Comparison of ENCODE assay signal across 8 cellular contexts in the genomic region with DNA sequence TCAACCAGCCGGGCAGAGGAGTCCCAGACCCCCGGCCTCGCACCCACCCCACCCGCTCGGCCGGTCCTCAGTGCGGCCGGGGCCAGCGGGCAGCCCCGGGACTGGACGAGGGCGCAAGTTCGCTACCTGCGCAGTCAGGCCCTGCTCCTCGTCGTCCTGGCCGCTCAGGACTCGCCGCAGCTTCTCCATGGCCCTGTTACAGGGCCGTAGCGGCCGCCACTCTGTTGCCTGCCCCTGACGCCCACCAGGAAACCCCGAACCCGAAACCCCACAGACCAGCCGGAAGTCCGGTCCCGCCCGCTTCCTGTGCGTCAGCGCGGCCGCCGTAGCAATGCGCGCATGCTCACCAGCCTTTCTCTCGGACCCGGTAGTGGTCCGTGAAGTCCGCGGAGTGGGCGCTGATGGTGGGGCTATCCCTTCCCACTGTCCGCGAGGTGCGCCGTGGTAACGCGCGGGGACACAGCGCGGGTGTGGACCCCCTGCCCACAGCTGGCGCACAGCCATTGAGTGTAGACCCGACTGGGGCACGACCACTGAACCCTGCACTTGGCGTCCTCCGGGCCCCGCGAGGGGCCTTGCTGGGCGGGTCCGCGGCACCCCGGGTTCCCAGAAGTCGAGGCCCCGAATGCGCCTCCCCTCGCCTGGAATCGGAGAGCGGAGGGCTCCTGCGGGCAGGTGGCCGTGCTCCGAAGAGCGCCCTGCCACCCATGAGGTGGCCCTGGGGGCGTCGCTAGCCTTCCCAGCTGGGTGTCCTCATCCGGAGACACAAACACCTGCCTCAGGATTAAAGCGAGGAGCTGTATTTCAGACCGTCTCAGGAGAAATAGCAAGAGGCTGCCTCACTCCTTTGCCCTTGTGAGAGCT. TPM values are rescaled to one million over a fixed set of nuclear protein-coding genes. Genes with fewer than 3 reads are reported as not detected.
A peak's percentile ranks its signal among the peaks of the same experiment; 100 is the strongest.
DNase-seq lines count a peak whose midpoint lies in the region; ATAC-seq and TF ChIP-seq lines count a peak whose summit lies in the region.

A gene (minus strand): TSS at position 253 of the 864 bp plus-strand sequence. CDS start 64 bp downstream, at position 189.

- H3K4me1 Mint-ChIP-seq in HFFc6 (ENCODE audit: low read depth) (peaks cover 15% of the 10 kb centered on the region), T-cell (peaks cover 9 to 17% (median 13%) of the 10 kb centered on the region in 3 donors), progenitor cell of endocrine pancreas (ENCODE audit: low read depth) (peaks cover 7% of the 10 kb centered on the region)

- H3K27ac Mint-ChIP-seq in HFFc6 (peak within 1 kb of the TSS; percentile 90), T-cell (peak within 1 kb of the TSS; percentile 91 to 93), progenitor cell of endocrine pancreas (peak within 1 kb of the TSS; percentile 95)

- H3K9me3 ChIP-seq in upper lobe of right lung: no peaks in the 10 kb centered on the region

- peak within 1 kb of the TSS; percentile 98 for H3K4me3 Mint-ChIP-seq in HFFc6
- H3K4me3 Mint-ChIP-seq in T-cell: peak within 1 kb of the TSS; percentile 85 to 94 (median 87)
- peak within 1 kb of the TSS; percentile 97 for H3K4me3 Mint-ChIP-seq in progenitor cell of endocrine pancreas (ENCODE audit: low read depth)

- peak within 1 kb of the TSS; percentile 82 for H3K27ac ChIP-seq in adipose tissue (ENCODE audit: low read depth, low read length)
- peak within 1 kb of the TSS; percentile 97 for H3K27ac ChIP-seq in upper lobe of right lung

- H3K36me3 ChIP-seq in upper lobe of right lung: peaks cover 7% of the 10 kb centered on the region

- H3K27me3 ChIP-seq in upper lobe of right lung: no peaks in the 10 kb centered on the region

- WGBS in adipose tissue, 3 donors: 0 to 1% (median 1%) methylated on average over 72 to 77 of the region's 77 CpGs

- peak within 1 kb of the TSS; percentile 99 for H3K4me3 ChIP-seq in GM12864 (ENCODE audit: low read depth, low read length)
- H3K4me3 ChIP-seq in upper lobe of right lung: peak within 1 kb of the TSS; percentile 95

- POLR2A ChIA-PET in T-cell (lab: Charles Lee): interaction anchor here in 1 of 2 donors (0.7 kb wide), 1 partner anchor 39 kb away, joined by 4 read pairs; no protein-coding TSS in a partner anchor

- peaks cover 26% of the 10 kb centered on the region for H3K4me1 ChIP-seq in upper lobe of right lung

- intact Hi-C loops in left cardiac atrium (cut with DNase I): loop anchor here in 1 of 2 donors (5.0 kb wide), 1 partner anchor 35 kb away; no protein-coding TSS in a partner anchor
- intact Hi-C loops in upper lobe of right lung (cut with DNase I): no loop called here

- H3K36me3 Mint-ChIP-seq in HFFc6 (ENCODE audit: low read depth) (peaks cover 10% of the 10 kb centered on the region), T-cell (peaks cover 9% of the 10 kb centered on the region), progenitor cell of endocrine pancreas (ENCODE audit: insufficient read depth) (no peaks in the 10 kb centered on the region)

- peak; percentile 59 to 73 (median 70) for ATAC-seq in T-cell (replicated peaks in 1 of 4)
- peak; percentile 98 to 99 for ATAC-seq in left cardiac atrium
- peak; percentile 98 for ATAC-seq in upper lobe of right lung

- CTCF ChIA-PET in T-cell (lab: Charles Lee): interaction anchor here in 1 of 2 donors (1.0 to 1.4 kb wide), 2 partner anchors 39 to 67 kb away, joined by 4 to 6 read pairs; no protein-coding TSS in a partner anchor

- H3K9me3 Mint-ChIP-seq in HFFc6: no peaks in the 10 kb centered on the region
- no peaks in the 10 kb centered on the region for H3K9me3 Mint-ChIP-seq in T-cell
- no peaks in the 10 kb centered on the region for H3K9me3 Mint-ChIP-seq in progenitor cell of endocrine pancreas (ENCODE audit: low read depth)

- peak; percentile 70 for DNase-seq in GM12864 (ENCODE audit: low read depth)
- DNase-seq in HFFc6: peak; percentile 55
- DNase-seq in NAMALWA (ENCODE audit: low spot score): peak; percentile 88
- DNase-seq in T-cell: peak; percentile 20 to 76 (median 56)
- DNase-seq in left cardiac atrium: peak; percentile 93
- peak; percentile 66 for DNase-seq in progenitor cell of endocrine pancreas (ENCODE audit: low spot score, unreplicated experiment)
- DNase-seq in upper lobe of right lung: peak; percentile 95

- no peak for TF ChIP-seq CTCF in GM12864 (IDR thresholded peaks at IDR 0.05; ENCODE audit: low read depth, low read length, missing control alignments)
- TF ChIP-seq CTCF in HFFc6 (IDR thresholded peaks at IDR 0.05): no peak
- TF ChIP-seq CTCF in progenitor cell of endocrine pancreas (IDR thresholded peaks at IDR 0.05; ENCODE audit: unreplicated experiment): no peak
- no peak for TF ChIP-seq CTCF in upper lobe of right lung (IDR thresholded peaks at IDR 0.05)

- H3K27me3 Mint-ChIP-seq in HFFc6 (ENCODE audit: insufficient read depth): peaks cover 3% of the 10 kb centered on the region
- no peaks in the 10 kb centered on the region for H3K27me3 Mint-ChIP-seq in T-cell
- H3K27me3 Mint-ChIP-seq in progenitor cell of endocrine pancreas: peaks cover 11% of the 10 kb centered on the region

RNA-seq across cellular contexts. Expression of the gene that starts here (rescaled TPM):
- 10 to 100 TPM; 44.8 to 56.5 (median 47.3) TPM for total RNA-seq in HFFc6 (2021; fragmentation: NEBNext Ultra II Directional; extraction: Animal tissue kit (Norgen Biotek cat#: 25700))
- 10 to 100 TPM; 13.8 to 32.0 (median 24.6) TPM for total RNA-seq in T-cell
- 10 to 100 TPM; 45.3 to 71.2 (median 62.6) TPM for polyA plus RNA-seq in adipose tissue
- 10 to 100 TPM; 26.3 to 28.0 TPM for total RNA-seq in left cardiac atrium
- 25.4 and 29.8 TPM in 2 replicates for total RNA-seq in progenitor cell of endocrine pancreas
- total RNA-seq in upper lobe of right lung: 49.7 TPM

Comparison
In these comparisons a context has a peak if more than half of its experiments do, and no peak if none do; other contexts are left out.
1. Peak in every context shown above with its lines: DNase-seq, ATAC-seq, H3K4me3 ChIP-seq and H3K27ac ChIP-seq.